14 cellular contexts compared by ENCODE assay signal in genomic region chr18:55925772-55926171, GRCh38.
DNase-seq lines count a peak whose midpoint lies in the region; ATAC-seq and TF ChIP-seq lines count a peak whose summit lies in the region.
"Had no signal": no experiment of that assay in that cellular context is flagged by ENCODE, and none has a peak within 500 bp of the region (broad histone marks: within the 10 kb centered on the region; RNA-seq: fewer than 3 reads in every experiment).

No MANE protein-coding gene starts in this region.

- no peak overlapping the region for H3K27ac ChIP-seq in left lung

- no peaks in the 10 kb centered on the region for H3K27me3 ChIP-seq in BE2C
- no peaks in the 10 kb centered on the region for H3K27me3 ChIP-seq in left lung

- DNase-seq in BE2C: peak; percentile 3
- peak; percentile 37 for DNase-seq in RPMI7951 (ENCODE audit: low read depth)
- DNase-seq in fibroblast of peridontal ligament (ENCODE audit: extremely low read depth): peak; percentile 11
- no peak for DNase-seq in left lung
- DNase-seq in NOMO-1 treated with DMSO at 0.1 percent for 48 hours (lab: John Stamatoyannopoulos, UW; ENCODE audit: unreplicated experiment): no peak
- no peak for DNase-seq in hepatic stellate cell (ENCODE audit: low spot score)
- no peak for DNase-seq in AML-193 (lab: John Stamatoyannopoulos, UW)
- DNase-seq: C1 segment of cervical spinal cord; CD4-positive, alpha-beta T cell; DMS79; H7 had no signal

- ATAC-seq in left lung: no peak
- ATAC-seq: GM12878, GM23338, HepG2 had no signal

- H3K4me3 ChIP-seq in BE2C (ENCODE audit: low read depth, low read length) (no peak overlapping the region), left lung (no peak overlapping the region)
- H3K4me3 ChIP-seq: GM12878, GM23338 had no signal

- intact Hi-C loops in left lung (cut with DNase I): no loop called here

- H3K4me1 ChIP-seq in BE2C (no peaks in the 10 kb centered on the region; the same call in 1 of the 2 replicates), left lung (no peaks in the 10 kb centered on the region)

- TF ChIP-seq CTCF in BE2C (IDR thresholded peaks at IDR 0.05; ENCODE audit: low read depth, low read length) (no peak), left lung (IDR thresholded peaks at IDR 0.05) (no peak)

- no peaks in the 10 kb centered on the region for H3K9me3 ChIP-seq in BE2C
- H3K9me3 ChIP-seq in left lung: no peaks in the 10 kb centered on the region

- H3K36me3 ChIP-seq in BE2C (no peaks in the 10 kb centered on the region), left lung (no peaks in the 10 kb centered on the region)

Comparison
In these comparisons a context has a peak if more than half of its experiments do, and no peak if none do; other contexts are left out.
1. DNase-seq: peak in BE2C (single experiment), RPMI7951 (single experiment) and fibroblast of peridontal ligament (single experiment); none in left lung (0 of 2), NOMO-1 treated with DMSO at 0.1 percent for 48 hours (single experiment), hepatic stellate cell (single experiment) and AML-193 (0 of 2).